In genomic region chr17:29177871-29178749, GRCh38 we compare ENCODE assay signal across 8 cellular contexts. TPM values are rescaled to one million over a fixed set of nuclear protein-coding genes. Genes with fewer than 3 reads are reported as not detected.
A peak's percentile ranks its signal among the peaks of the same experiment; 100 is the strongest.
DNase-seq lines count a peak whose midpoint lies in the region; ATAC-seq, FAIRE-seq and TF ChIP-seq lines count a peak whose summit lies in the region.

No MANE protein-coding gene starts in this region.

- ATAC-seq in HG02571 (IDR thresholded peaks at IDR 0.05; ENCODE audit: unreplicated experiment) = no peak

- no peaks in the 10 kb centered on the region for H3K36me3 Mint-ChIP-seq in nephron (ENCODE audit: low read depth)

- no peaks in the 10 kb centered on the region; a peak in 1 of 22 replicates for H3K27me3 ChIP-seq in BLaER1 treated with 17β-estradiol and CSF1 and Interleukin-3, amounts not matched to agents 10 nM and 100 nM
- no peaks in the 10 kb centered on the region for H3K27me3 ChIP-seq in endocrine pancreas (ENCODE audit: control insufficient read depth, insufficient read depth, low read length)

- peak overlapping the region; percentile 79 to 88 (median 87) for H3K27ac Mint-ChIP-seq in nephron

- peak overlapping the region in 8 of 11 experiments; percentile 15 to 83 (median 44); a peak in 12 of 22 replicates for H3K27ac ChIP-seq in BLaER1 treated with 17β-estradiol and CSF1 and Interleukin-3, amounts not matched to agents 10 nM and 100 nM

- peaks cover 29% of the 10 kb centered on the region for H3K4me1 Mint-ChIP-seq in nephron

- peaks cover 3% of the 10 kb centered on the region for H3K9me3 Mint-ChIP-seq in nephron

- H3K4me2 ChIP-seq in BLaER1 treated with 17β-estradiol and CSF1 and Interleukin-3, amounts not matched to agents 10 nM and 100 nM = peak overlapping the region; percentile 86 to 100 (median 99)

- no peak for TF ChIP-seq CTCF in nephron (IDR thresholded peaks at IDR 0.05; ENCODE audit: unreplicated experiment in 3 of 3)

- peak overlapping the region in 9 of 10 experiments; percentile 58 to 75 (median 66); a peak in 11 of 20 replicates for H3K4me3 ChIP-seq in BLaER1 treated with 17β-estradiol and CSF1 and Interleukin-3, amounts not matched to agents 10 nM and 100 nM
- no peak overlapping the region for H3K4me3 ChIP-seq in endocrine pancreas (ENCODE audit: control insufficient read depth, insufficient read depth, low read length)

- DNase-seq in NCI-H510A treated with DMSO at 0.1 percent for 48 hours (lab: John Stamatoyannopoulos, UW) (peak; percentile 29), NAMALWA (ENCODE audit: low spot score) (no peak), SK-N-DZ (ENCODE audit: low spot score) (no peak), RCC 7860 (ENCODE audit: low spot score) (no peak)

- peaks cover 49 to 62% (median 56%) of the 10 kb centered on the region in 10 experiments for H3K4me1 ChIP-seq in BLaER1 treated with 17β-estradiol and CSF1 and Interleukin-3, amounts not matched to agents 10 nM and 100 nM
- peaks cover 3% of the 10 kb centered on the region for H3K4me1 ChIP-seq in endocrine pancreas (ENCODE audit: control insufficient read depth, insufficient read depth, low read length)

- peak overlapping the region; percentile 81 to 85 (median 84) for H3K4me3 Mint-ChIP-seq in nephron

- H3K36me3 ChIP-seq in BLaER1 treated with 17β-estradiol and CSF1 and Interleukin-3, amounts not matched to agents 10 nM and 100 nM = 0 out of 22 replicates have a peak, but pooled peaks cover 0 to 7% (median 0%) of the 10 kb centered on the region in 11 experiments
- no peaks in the 10 kb centered on the region for H3K36me3 ChIP-seq in endocrine pancreas (ENCODE audit: control insufficient read depth, insufficient read depth, low read length)

- H3K9ac ChIP-seq in BLaER1 treated with 17β-estradiol and CSF1 and Interleukin-3, amounts not matched to agents 10 nM and 100 nM = peak overlapping the region; percentile 54 to 84 (median 80); a peak in 19 of 22 replicates
- peak overlapping the region; percentile 57 for H3K9ac ChIP-seq in endocrine pancreas (ENCODE audit: control insufficient read depth, insufficient read depth, low read length)

- FAIRE-seq in RCC 7860 (lab: Jason Lieb, UNC) = no peak

- H4K20me1 ChIP-seq in BLaER1 treated with 17β-estradiol and CSF1 and Interleukin-3, amounts not matched to agents 10 nM and 100 nM = peaks cover 0 to 26% (median 10%) of the 10 kb centered on the region in 11 experiments; a peak in 8 of 22 replicates

- H3K27me3 Mint-ChIP-seq in nephron (ENCODE audit: low read depth) = peaks cover 11% of the 10 kb centered on the region

- H3K9me3 ChIP-seq in BLaER1 treated with 17β-estradiol and CSF1 and Interleukin-3, amounts not matched to agents 10 nM and 100 nM (replicated peaks in 1 of 11) = peaks cover 0 to 5% (median 0%) of the 10 kb centered on the region in 11 experiments; a peak in 2 of 22 replicates
- no peaks in the 10 kb centered on the region for H3K9me3 ChIP-seq in endocrine pancreas (ENCODE audit: control insufficient read depth, low read length)

RNA-seq across cellular contexts. Expression of gene MYO18A, which starts 2.1 kb away (rescaled TPM):
- polyA plus RNA-seq in SK-N-DZ (2014; cell fraction: cytosol; rRNA removed) = 13.9 and 15.3 TPM in 2 replicates
- polyA plus RNA-seq in SK-N-DZ (2014; cell fraction: nucleus; rRNA removed) = 20.9 and 42.8 TPM in 2 replicates
